28 cellular contexts compared by ENCODE assay signal in the genomic region with DNA sequence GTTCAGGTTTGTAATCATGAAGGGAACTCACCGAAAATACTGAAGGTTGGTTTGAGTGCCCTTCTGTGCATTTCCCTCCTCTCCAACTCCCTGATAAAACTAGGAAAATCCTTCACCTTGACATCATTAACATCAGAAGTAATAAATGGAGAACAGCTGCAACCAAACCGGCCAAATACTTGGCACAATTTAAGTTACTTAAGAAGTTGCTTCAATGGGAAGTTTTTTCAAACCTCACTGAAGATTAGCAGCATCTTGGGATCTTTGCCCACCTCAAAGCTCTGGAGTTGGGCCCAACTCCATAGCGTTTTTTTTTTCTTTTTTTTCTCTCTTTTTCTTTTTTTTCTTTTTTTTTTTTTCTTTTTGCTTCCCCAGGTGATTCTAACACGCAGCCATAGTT.
"Had no signal": no experiment of that assay in that cellular context is flagged by ENCODE, and none has a peak within 500 bp of the region (broad histone marks: within the 10 kb centered on the region; RNA-seq: fewer than 3 reads in every experiment).

No MANE protein-coding gene starts in this region.

- H3K27me3 ChIP-seq: brain microvascular endothelial cell, cardiac muscle cell, SJCRH30 had no signal

- H3K9me2 ChIP-seq: SK-N-SH had no signal

- H3K4me3 ChIP-seq: cardiac muscle cell, SJCRH30 had no signal

- H3K27ac Mint-ChIP-seq: activated CD4-positive, alpha-beta memory T cell treated with anti-CD3 and anti-CD28 coated beads, Interleukin-2, amount 10 ng/mL, durations not matched to agents 7 days and 5 days; activated CD4-positive, alpha-beta T cell treated with anti-CD3 and anti-CD28 coated beads for 36 hours; activated naive CD4-positive, alpha-beta T cell treated with anti-CD3 and anti-CD28 coated beads, Interleukin-2, amount 10 ng/mL, durations not matched to agents 7 days and 5 days; activated naive CD8-positive, alpha-beta T cell treated with anti-CD3 and anti-CD28 coated beads for 36 hours; activated T-cell treated with anti-CD3 and anti-CD28 coated beads, Interleukin-2, amount 50 U/mL, for 72 hours; activated T-helper 2 cell treated with anti-CD3 and anti-CD28 coated beads, Interferon-gamma antibody, Interleukin-2, Interleukin-4, amounts not matched to agents 10 μg/mL and 5 μg/mL and 100 μg/mL, durations not matched to agents 14 hours and 24 hours and 36 hours had no signal

- H3K27ac ChIP-seq: brain microvascular endothelial cell, cardiac muscle cell, SJCRH30, VCaP had no signal

- H3K4me2 ChIP-seq: SK-N-SH had no signal

- H3K4me3 Mint-ChIP-seq: activated CD4-positive, alpha-beta memory T cell treated with anti-CD3 and anti-CD28 coated beads, Interleukin-2, amount 10 ng/mL, durations not matched to agents 7 days and 5 days; activated CD4-positive, alpha-beta T cell treated with anti-CD3 and anti-CD28 coated beads for 36 hours; activated naive CD4-positive, alpha-beta T cell treated with anti-CD3 and anti-CD28 coated beads, Interleukin-2, amount 10 ng/mL, durations not matched to agents 7 days and 5 days; activated naive CD8-positive, alpha-beta T cell treated with anti-CD3 and anti-CD28 coated beads for 36 hours; activated T-cell treated with anti-CD3 and anti-CD28 coated beads, Interleukin-2, amount 50 U/mL, for 72 hours had no signal

- H3K4me1 Mint-ChIP-seq: activated CD4-positive, alpha-beta memory T cell treated with anti-CD3 and anti-CD28 coated beads, Interleukin-2, amount 10 ng/mL, durations not matched to agents 7 days and 5 days; activated CD4-positive, alpha-beta T cell treated with anti-CD3 and anti-CD28 coated beads for 36 hours; activated naive CD4-positive, alpha-beta T cell treated with anti-CD3 and anti-CD28 coated beads, Interleukin-2, amount 10 ng/mL, durations not matched to agents 7 days and 5 days; activated naive CD8-positive, alpha-beta T cell treated with anti-CD3 and anti-CD28 coated beads for 36 hours had no signal

- H3K36me3 ChIP-seq: brain microvascular endothelial cell, cardiac muscle cell, SJCRH30 had no signal

- DNase-seq: activated CD4-positive, alpha-beta memory T cell treated with anti-CD3 and anti-CD28 coated beads, Interleukin-2, amount 10 ng/mL, durations not matched to agents 7 days and 5 days; activated CD4-positive, alpha-beta T cell treated with anti-CD3 and anti-CD28 coated beads for 36 hours; activated CD4-positive, alpha-beta T cell treated with anti-CD3 and anti-CD28 coated beads, Interleukin-2, amount 50 U/mL, for 1 hour; activated CD4-positive, CD25-positive, alpha-beta regulatory T cell; activated gamma-delta T cell treated with Interleukin-2 at 50 U/mL for 16 hours; activated naive CD4-positive, alpha-beta T cell treated with anti-CD3 and anti-CD28 coated beads, Interleukin-2, amount 10 ng/mL, durations not matched to agents 7 days and 5 days; activated naive CD8-positive, alpha-beta T cell treated with anti-CD3 and anti-CD28 coated beads for 36 hours; activated T-cell treated with anti-CD3 and anti-CD28 coated beads for 4 hours; activated T-cell treated with anti-CD3 and anti-CD28 coated beads, Interleukin-2, amount 50 U/mL, for 72 hours; anterior cingulate cortex; brain microvascular endothelial cell; NCI-H1092; NCI-H1417 treated with DMSO at 0.1 percent for 48 hours; NCI-H1694; NCI-H2029 treated with DMSO at 0.1 percent for 48 hours; NCI-H510A treated with DMSO at 0.1 percent for 48 hours; NCI-H69; NK-92 treated with Interleukin-12 subunit alpha and Interleukin-12 subunit beta, amount 100 ng/mL, for 24 hours; OCI-M1; Right ventricle myocardium superior; RPMI8226; SK-N-SH; T-helper 1 cell had no signal

- H3K4me1 ChIP-seq: SJCRH30 had no signal

- H3K36me3 Mint-ChIP-seq: activated naive CD4-positive, alpha-beta T cell treated with anti-CD3 and anti-CD28 coated beads, Interleukin-2, amount 10 ng/mL, durations not matched to agents 7 days and 5 days; activated naive CD8-positive, alpha-beta T cell treated with anti-CD3 and anti-CD28 coated beads for 36 hours had no signal

- H3K27me3 Mint-ChIP-seq: activated CD4-positive, alpha-beta memory T cell treated with anti-CD3 and anti-CD28 coated beads, Interleukin-2, amount 10 ng/mL, durations not matched to agents 7 days and 5 days; activated CD4-positive, alpha-beta T cell treated with anti-CD3 and anti-CD28 coated beads for 36 hours; activated naive CD4-positive, alpha-beta T cell treated with anti-CD3 and anti-CD28 coated beads, Interleukin-2, amount 10 ng/mL, durations not matched to agents 7 days and 5 days; activated naive CD8-positive, alpha-beta T cell treated with anti-CD3 and anti-CD28 coated beads for 36 hours had no signal

- ATAC-seq: activated CD4-positive, alpha-beta T cell treated with anti-CD3 and anti-CD28 coated beads for 36 hours; activated T-cell treated with anti-CD3 and anti-CD28 coated beads, Interleukin-2, amount 50 U/mL, for 72 hours; Panc1 had no signal
